37 cellular contexts compared by ENCODE assay signal in the genomic region with DNA sequence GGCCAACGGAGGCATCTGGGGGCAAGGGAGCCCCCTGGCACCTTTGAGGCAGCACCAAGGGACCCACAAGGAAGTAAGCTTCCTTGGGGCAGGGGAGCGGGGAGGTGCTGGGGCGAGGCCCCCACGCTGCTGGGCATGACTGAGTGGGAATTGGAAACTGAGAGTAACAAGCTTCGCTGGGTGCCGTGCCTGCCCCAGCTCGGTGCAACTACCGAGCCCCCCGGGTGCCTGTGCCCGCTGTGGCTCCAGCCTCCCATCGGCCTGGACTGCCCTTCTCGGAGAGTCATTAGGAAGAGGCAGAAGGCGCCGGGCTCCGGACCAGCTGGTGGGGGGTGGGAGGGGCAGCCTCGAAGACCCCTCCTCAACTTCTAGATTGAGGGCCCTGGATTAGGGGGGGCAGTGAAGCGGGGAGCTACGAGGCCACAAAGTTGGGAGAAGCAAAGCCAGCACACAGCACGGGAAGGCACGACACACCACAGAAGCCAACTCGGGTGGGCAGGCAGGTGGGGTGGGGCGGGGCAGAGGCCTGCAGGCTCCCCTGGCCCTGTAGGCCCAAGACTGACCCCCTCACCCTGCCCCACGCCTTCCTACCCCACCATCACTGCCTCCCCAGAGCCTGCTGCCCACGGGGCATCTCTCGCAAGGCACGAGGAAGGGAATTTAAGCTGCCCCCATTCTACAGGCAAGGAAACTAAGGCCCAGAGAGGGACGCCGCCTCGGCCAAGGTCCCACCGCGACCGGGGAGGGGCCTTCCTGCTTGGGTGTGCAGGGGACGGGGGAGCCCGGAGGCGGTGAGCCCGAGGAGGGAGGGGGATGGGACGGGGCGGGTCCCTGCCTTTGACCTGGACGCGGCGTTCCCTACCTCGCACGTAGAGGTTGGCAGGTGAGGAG.
"Had no signal": no experiment of that assay in that cellular context is flagged by ENCODE, and none has a peak within 500 bp of the region (broad histone marks: within the 10 kb centered on the region; RNA-seq: fewer than 3 reads in every experiment).

No MANE protein-coding gene starts in this region.

- H3K27ac ChIP-seq: adrenal gland, body of pancreas, brain microvascular endothelial cell, breast epithelium, VCaP had no signal

- FAIRE-seq: astrocyte, TTC549 had no signal

- H3K27me3 Mint-ChIP-seq: activated B cell treated with CpG ODN at 0.5 μM for 24 hours; activated CD4-positive, alpha-beta memory T cell treated with anti-CD3 and anti-CD28 coated beads for 36 hours; activated CD4-positive, alpha-beta T cell treated with anti-CD3 and anti-CD28 coated beads, Interleukin-2, amount 10 ng/mL, durations not matched to agents 24 days and 14 days; activated CD8-positive, alpha-beta T cell treated with anti-CD3 and anti-CD28 coated beads for 36 hours; activated naive CD8-positive, alpha-beta T cell treated with anti-CD3 and anti-CD28 coated beads for 36 hours; activated T-helper 17 cell treated with anti-CD3 and anti-CD28 coated beads, Interleukin-2, amount 50 U/mL, for 72 hours had no signal

- H3K27ac Mint-ChIP-seq: activated B cell treated with CpG ODN at 0.5 μM for 24 hours; activated CD4-positive, alpha-beta memory T cell treated with anti-CD3 and anti-CD28 coated beads for 36 hours; activated CD4-positive, alpha-beta T cell treated with anti-CD3 and anti-CD28 coated beads, Interleukin-2, amount 10 ng/mL, durations not matched to agents 24 days and 14 days; activated CD8-positive, alpha-beta T cell treated with anti-CD3 and anti-CD28 coated beads for 36 hours; activated naive CD4-positive, alpha-beta T cell treated with anti-CD3 and anti-CD28 coated beads for 36 hours; activated naive CD4-positive, alpha-beta T cell treated with anti-CD3 and anti-CD28 coated beads, Interleukin-2, amount 50 U/mL, for 72 hours; activated naive CD8-positive, alpha-beta T cell treated with anti-CD3 and anti-CD28 coated beads for 36 hours; activated T-cell treated with anti-CD3 and anti-CD28 coated beads, Interleukin-2, amount 50 U/mL, for 72 hours; activated T-helper 1 cell treated with anti-CD3 and anti-CD28 coated beads, Interleukin-12 subunit alpha, Interleukin-12 subunit beta, Interleukin-2, Interleukin-4 antibody, amounts not matched to agents 30 ng/mL and 10 ng/mL and 1 ng/mL, durations not matched to agents 14 hours and 24 hours and 36 hours; activated T-helper 17 cell treated with anti-CD3 and anti-CD28 coated beads, Interleukin-2, amount 50 U/mL, for 72 hours; T-helper 1 cell treated with Interleukin-12 subunit alpha and Interleukin-12 subunit beta and Interleukin-4 antibody, amounts not matched to agents 30 μg/mL and 1 μg/mL, for 36 hours; T-helper 2 cell treated with Interferon-gamma antibody and Interleukin-4, amounts not matched to agents 5 μg/mL and 100 μg/mL, for 36 hours had no signal

- H3K4me3 ChIP-seq: adrenal gland, body of pancreas, breast epithelium had no signal

- H3K4me1 ChIP-seq: adrenal gland, body of pancreas, breast epithelium had no signal

- H3K27me3 ChIP-seq: adrenal gland, body of pancreas, brain microvascular endothelial cell, breast epithelium had no signal

- DNase-seq: activated B cell treated with CpG ODN at 0.5 μM for 24 hours; activated CD4-positive, alpha-beta memory T cell treated with anti-CD3 and anti-CD28 coated beads for 36 hours; activated CD4-positive, alpha-beta T cell treated with anti-CD3 and anti-CD28 coated beads for 4 hours; activated CD4-positive, alpha-beta T cell treated with anti-CD3 and anti-CD28 coated beads, Interleukin-2, amount 10 ng/mL, durations not matched to agents 24 days and 14 days; activated CD4-positive, alpha-beta T cell treated with anti-CD3 and anti-CD28 coated beads, Interleukin-2, amount 50 U/mL, for 1 hour; activated CD4-positive, alpha-beta T cell treated with anti-CD3 and anti-CD28 coated beads, Interleukin-2, amount 50 U/mL, for 4 hours; activated CD4-positive, CD25-positive, alpha-beta regulatory T cell treated with anti-CD3 and anti-CD28 coated beads, Interleukin-2, amount 50 U/mL, for 72 hours; activated CD8-positive, alpha-beta memory T cell treated with anti-CD3 and anti-CD28 coated beads, Interleukin-2, amount 50 U/mL, for 4 hours; activated CD8-positive, alpha-beta T cell treated with anti-CD3 and anti-CD28 coated beads for 36 hours; activated effector memory CD4-positive, alpha-beta T cell treated with anti-CD3 and anti-CD28 coated beads, Interleukin-2, amount 50 U/mL, for 16 hours; activated gamma-delta T cell treated with Interleukin-2 at 50 U/mL for 16 hours; activated naive CD4-positive, alpha-beta T cell; activated naive CD4-positive, alpha-beta T cell treated with anti-CD3 and anti-CD28 coated beads for 36 hours; activated naive CD4-positive, alpha-beta T cell treated with anti-CD3 and anti-CD28 coated beads, Interleukin-2, amount 50 U/mL, for 16 hours; activated naive CD8-positive, alpha-beta T cell treated with anti-CD3 and anti-CD28 coated beads for 36 hours; activated T-cell treated with anti-CD3 and anti-CD28 coated beads for 4 hours; activated T-cell treated with anti-CD3 and anti-CD28 coated beads, Interleukin-2, amount 50 U/mL, for 1 hour; activated T-cell treated with anti-CD3 and anti-CD28 coated beads, Interleukin-2, amount 50 U/mL, for 4 hours; activated T-cell treated with anti-CD3 and anti-CD28 coated beads, Interleukin-2, amount 50 U/mL, for 72 hours; adrenal gland; amniotic stem cell; aorta; body of pancreas; brain microvascular endothelial cell; central memory CD4-positive, alpha-beta T cell; T-helper 1 cell; T-helper 2 cell; T-helper 9 cell had no signal

- ATAC-seq: activated CD8-positive, alpha-beta T cell treated with anti-CD3 and anti-CD28 coated beads for 36 hours; activated naive CD4-positive, alpha-beta T cell treated with anti-CD3 and anti-CD28 coated beads, Interleukin-2, amount 50 U/mL, for 72 hours; activated T-cell treated with anti-CD3 and anti-CD28 coated beads, Interleukin-2, amount 50 U/mL, for 4 hours; activated T-cell treated with anti-CD3 and anti-CD28 coated beads, Interleukin-2, amount 50 U/mL, for 72 hours; activated T-helper 17 cell treated with anti-CD3 and anti-CD28 coated beads, Interleukin-2, amount 50 U/mL, for 72 hours; body of pancreas had no signal

- H3K4me1 Mint-ChIP-seq: activated B cell treated with CpG ODN at 0.5 μM for 24 hours; activated CD4-positive, alpha-beta T cell treated with anti-CD3 and anti-CD28 coated beads, Interleukin-2, amount 10 ng/mL, durations not matched to agents 24 days and 14 days; activated naive CD8-positive, alpha-beta T cell treated with anti-CD3 and anti-CD28 coated beads for 36 hours; activated T-helper 17 cell treated with anti-CD3 and anti-CD28 coated beads, Interleukin-2, amount 50 U/mL, for 72 hours had no signal

- H3K4me3 Mint-ChIP-seq: activated B cell treated with CpG ODN at 0.5 μM for 24 hours; activated CD4-positive, alpha-beta memory T cell treated with anti-CD3 and anti-CD28 coated beads for 36 hours; activated CD4-positive, alpha-beta T cell treated with anti-CD3 and anti-CD28 coated beads, Interleukin-2, amount 10 ng/mL, durations not matched to agents 24 days and 14 days; activated CD8-positive, alpha-beta T cell treated with anti-CD3 and anti-CD28 coated beads for 36 hours; activated naive CD4-positive, alpha-beta T cell treated with anti-CD3 and anti-CD28 coated beads for 36 hours; activated naive CD8-positive, alpha-beta T cell treated with anti-CD3 and anti-CD28 coated beads for 36 hours; activated T-cell treated with anti-CD3 and anti-CD28 coated beads, Interleukin-2, amount 50 U/mL, for 4 hours; activated T-cell treated with anti-CD3 and anti-CD28 coated beads, Interleukin-2, amount 50 U/mL, for 72 hours; activated T-helper 1 cell treated with anti-CD3 and anti-CD28 coated beads, Interleukin-12 subunit alpha, Interleukin-12 subunit beta, Interleukin-2, Interleukin-4 antibody, amounts not matched to agents 30 ng/mL and 10 ng/mL and 1 ng/mL, durations not matched to agents 14 hours and 24 hours and 36 hours; activated T-helper 17 cell treated with anti-CD3 and anti-CD28 coated beads, Interleukin-2, amount 50 U/mL, for 72 hours; T-helper 1 cell treated with Interleukin-12 subunit alpha and Interleukin-12 subunit beta and Interleukin-4 antibody, amounts not matched to agents 30 μg/mL and 1 μg/mL, for 36 hours; T-helper 2 cell treated with Interferon-gamma antibody and Interleukin-4, amounts not matched to agents 5 μg/mL and 100 μg/mL, for 36 hours had no signal
